22 cellular contexts compared by ENCODE assay signal in the genomic region with DNA sequence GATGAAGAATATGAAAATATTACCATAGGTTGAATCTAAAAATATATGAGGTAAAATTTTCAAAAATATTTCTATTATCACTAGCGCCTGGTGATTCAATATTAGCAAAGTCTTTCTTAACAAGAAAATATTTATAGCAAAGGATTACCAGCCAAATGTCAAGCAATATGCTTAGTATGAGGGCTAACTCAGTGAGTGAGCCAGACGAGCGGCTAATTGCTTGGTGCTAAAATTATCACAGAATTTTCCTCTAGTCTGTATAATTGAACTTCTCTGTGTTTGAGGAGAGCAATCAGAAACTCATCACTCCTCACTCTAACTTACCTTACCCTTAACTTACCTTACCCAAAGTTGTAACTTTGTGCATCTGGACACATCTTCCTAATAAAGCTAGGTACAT.
"Had no signal": no experiment of that assay in that cellular context is flagged by ENCODE, and none has a peak within 500 bp of the region (broad histone marks: within the 10 kb centered on the region; RNA-seq: fewer than 3 reads in every experiment).

No MANE protein-coding gene starts in this region.

- H3K4me1 ChIP-seq: adrenal gland, breast epithelium had no signal

- H3K36me3 ChIP-seq: adrenal gland, breast epithelium had no signal

- DNase-seq: activated CD4-positive, alpha-beta T cell treated with anti-CD3 and anti-CD28 coated beads for 4 hours; activated CD8-positive, alpha-beta memory T cell treated with anti-CD3 and anti-CD28 coated beads, Interleukin-2, amount 50 U/mL, for 4 hours; activated CD8-positive, alpha-beta T cell treated with anti-CD3 and anti-CD28 coated beads for 36 hours; activated gamma-delta T cell treated with Interleukin-2 at 50 U/mL for 16 hours; activated naive CD4-positive, alpha-beta T cell treated with anti-CD3 and anti-CD28 coated beads, Interleukin-2, amount 50 U/mL, for 16 hours; activated naive CD8-positive, alpha-beta T cell treated with anti-CD3 and anti-CD28 coated beads, Interleukin-2, amount 10 ng/mL, durations not matched to agents 7 days and 5 days; activated T-cell treated with anti-CD3 and anti-CD28 coated beads, Interleukin-2, amount 50 U/mL, for 72 hours; adrenal gland; anterior cingulate cortex; caudate nucleus; Karpas-422; MM.1S; NCI-H1930; NCI-H2107; NCI-H526; NCI-H82; RPMI8226; SHP77 treated with DMSO at 0.1 percent for 48 hours had no signal

- FAIRE-seq: K562 had no signal

- H3K27me3 ChIP-seq: adrenal gland, breast epithelium had no signal

- H3K27ac ChIP-seq: adrenal gland, breast epithelium had no signal

- ATAC-seq: activated CD4-positive, CD25-positive, alpha-beta regulatory T cell treated with anti-CD3 and anti-CD28 coated beads, Interleukin-2, amount 50 U/mL, for 24 hours; activated CD8-positive, alpha-beta T cell treated with anti-CD3 and anti-CD28 coated beads for 36 hours; activated T-cell treated with anti-CD3 and anti-CD28 coated beads, Interleukin-2, amount 50 U/mL, for 72 hours; K562; Panc1 had no signal

- H3K9me3 ChIP-seq: adrenal gland, breast epithelium had no signal

- H3K4me3 ChIP-seq: adrenal gland, breast epithelium, K562 had no signal
